Comparison of ENCODE assay signal across 10 cellular contexts in the genomic region with DNA sequence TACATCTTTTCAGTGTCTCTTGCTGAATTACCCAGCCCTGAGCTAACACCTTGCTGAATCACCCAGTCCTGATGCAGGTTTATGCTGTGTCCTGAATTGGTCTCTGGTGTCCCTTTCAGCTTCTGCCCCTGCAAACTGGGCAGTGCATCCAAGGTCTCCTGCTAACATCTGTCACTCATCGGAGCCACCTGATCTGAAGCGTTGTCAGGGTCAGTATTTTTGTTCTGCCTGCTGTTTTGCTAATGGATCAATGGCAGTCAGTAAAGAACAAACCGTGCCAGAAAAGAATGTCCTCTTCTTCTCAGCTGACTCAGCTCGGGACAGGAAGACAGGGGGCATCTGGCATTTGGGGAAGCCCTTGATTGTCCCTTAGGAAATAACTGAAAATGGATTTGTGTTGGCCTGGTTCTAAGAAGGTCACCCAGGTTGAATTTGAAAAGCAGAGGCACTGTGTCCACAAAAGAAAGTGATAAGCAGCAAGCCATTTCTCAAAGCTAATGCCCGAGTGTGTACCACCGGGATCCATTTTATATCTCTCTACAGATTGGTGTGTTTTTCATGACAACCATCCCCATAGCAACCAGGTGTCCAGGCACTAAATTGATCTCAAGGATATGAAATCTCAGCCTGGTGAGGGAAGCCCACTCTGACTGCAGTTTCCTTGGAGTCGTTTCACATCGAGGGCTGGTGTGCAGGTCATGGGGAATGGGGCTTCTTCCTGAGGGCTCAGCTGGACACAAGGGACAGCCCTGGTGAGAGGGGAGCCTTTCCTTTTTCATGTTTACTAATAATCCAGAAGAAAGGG.
A peak's percentile ranks its signal among the peaks of the same experiment; 100 is the strongest.
DNase-seq lines count a peak whose midpoint lies in the region; ATAC-seq and TF ChIP-seq lines count a peak whose summit lies in the region.
"Had no signal": no experiment of that assay in that cellular context is flagged by ENCODE, and none has a peak within 500 bp of the region (broad histone marks: within the 10 kb centered on the region; RNA-seq: fewer than 3 reads in every experiment).

No MANE protein-coding gene starts in this region.

- in situ Hi-C loops in IMR-90 (cut with MboI; ENCODE audit: low sequenced_read_pairs): loop anchor here (5.0 to 10.0 kb wide), 3 partner anchors 107 to 255 kb away; a partner anchor contains a TSS

- no peak for DNase-seq in IMR-90
- DNase-seq in body of pancreas: peak in 3 of 4 donors; percentile 35 to 58 (median 38)
- no peak for DNase-seq in mesothelial cell of epicardium (ENCODE audit: low spot score in 2 of 2, unreplicated experiment in 2 of 2)
- no peak for DNase-seq in T-helper 1 cell
- DNase-seq in foreskin melanocyte: no peak
- DNase-seq: activated gamma-delta T cell; effector CD4-positive, alpha-beta T cell; NCI-H1105 treated with DMSO at 0.1 percent for 48 hours had no signal

- CTCF ChIA-PET in IMR-90 (lab: Yijun Ruan, JAX): no interaction called here

- 60% methylated on average over 1 of the region's 8 CpGs; no CpG with 5 or more reads in 1 of the 2 experiments for WGBS in IMR-90 (ENCODE audit: extremely low coverage in 2 of 2, insufficient read length in 1 of 2), 2 experiments
- WGBS in body of pancreas, 2 donors: 21 to 28% methylated on average over 8 of the region's 8 CpGs

- no peak for TF ChIP-seq POLR2A in IMR-90 (IDR thresholded peaks at IDR 0.05; ENCODE audit: low read depth, low read length)
- no peak for TF ChIP-seq POLR2A in body of pancreas (IDR thresholded peaks at IDR 0.05)

- H3K4me3 ChIP-seq in IMR-90 (ENCODE audit: insufficient read depth, low read depth, low read length): no peak overlapping the region
- H3K4me3 ChIP-seq in body of pancreas: no peak overlapping the region
- H3K4me3 ChIP-seq in subcutaneous abdominal adipose tissue (ENCODE audit: low read depth in 1 of 5, low read length in 5 of 5): no peak overlapping the region

- H3K36me3 ChIP-seq in IMR-90 (ENCODE audit: control insufficient read depth, insufficient read depth, low read length) (no peaks in the 10 kb centered on the region), body of pancreas (replicated peaks in 1 of 2; ENCODE audit: insufficient read depth in 1 of 2, low read depth in 2 of 2) (no peaks in the 10 kb centered on the region), subcutaneous abdominal adipose tissue (ENCODE audit: control insufficient read depth in 5 of 5, insufficient read depth in 5 of 5, low read length in 5 of 5) (no peaks in the 10 kb centered on the region)

- H3K9me1 ChIP-seq in IMR-90 (ENCODE audit: insufficient read depth, low read length): peaks cover 14% of the 10 kb centered on the region

- H2BK120ac ChIP-seq in IMR-90 (ENCODE audit: low read depth, low read length): peak overlapping the region; percentile 7; the same call in 1 of the 2 replicates

- no peaks in the 10 kb centered on the region for H3K27me3 Mint-ChIP-seq in mesothelial cell of epicardium (ENCODE audit: low read depth)

- dilution Hi-C loops in IMR-90 (cut with HindIII; ENCODE audit: low sequenced_read_pairs, unreplicated experiment): no loop called here

- H3K14ac ChIP-seq in IMR-90 (replicated peaks; ENCODE audit: low read depth, low read length): peak overlapping the region; percentile 33; the same call in 1 of the 2 replicates

- H2AFZ ChIP-seq in IMR-90 (replicated peaks; ENCODE audit: low read length, poor library complexity): no peak overlapping the region

- H2AK9ac ChIP-seq in IMR-90 (replicated peaks; ENCODE audit: low read depth, low read length, poor library complexity): no peak overlapping the region

- H3K4me2 ChIP-seq in IMR-90 (ENCODE audit: low read depth, low read length): no peak overlapping the region

- H3K4me1 ChIP-seq in IMR-90 (ENCODE audit: control insufficient read depth, insufficient read depth, low read length): peaks cover 31% of the 10 kb centered on the region
- H3K4me1 ChIP-seq in body of pancreas: peaks cover 87% of the 10 kb centered on the region
- H3K4me1 ChIP-seq in subcutaneous abdominal adipose tissue (ENCODE audit: control insufficient read depth in 5 of 5, insufficient read depth in 5 of 5, low read length in 5 of 5): peaks cover 53 to 94% (median 86%) of the 10 kb centered on the region in 5 donors

- H2AK5ac ChIP-seq in IMR-90 (ENCODE audit: low read depth, low read length): peak overlapping the region; percentile 35

- H4K20me1 ChIP-seq in IMR-90 (ENCODE audit: insufficient read depth, low read length): no peaks in the 10 kb centered on the region

- H3K9me3 ChIP-seq in IMR-90 (ENCODE audit: control insufficient read depth, insufficient read depth, low read length) (no peaks in the 10 kb centered on the region), body of pancreas (no peaks in the 10 kb centered on the region), subcutaneous abdominal adipose tissue (ENCODE audit: control insufficient read depth in 5 of 5, low read length in 5 of 5) (no peaks in the 10 kb centered on the region)

- no peaks in the 10 kb centered on the region for H3K9me3 Mint-ChIP-seq in mesothelial cell of epicardium

- H3K4me1 Mint-ChIP-seq in mesothelial cell of epicardium: peaks cover 94% of the 10 kb centered on the region

- H3K27ac ChIP-seq in IMR-90 (ENCODE audit: insufficient read depth, low read length): no peak overlapping the region
- H3K27ac ChIP-seq in body of pancreas: peak overlapping the region; percentile 56 to 98 (median 96)
- H3K27ac ChIP-seq in subcutaneous abdominal adipose tissue (ENCODE audit: low read depth, low read length): peak overlapping the region; percentile 94

- peak overlapping the region; percentile 53 for H2BK20ac ChIP-seq in IMR-90 (ENCODE audit: low read depth, low read length)

- POLR2A ChIA-PET in IMR-90 (lab: Charles Lee; ENCODE audit: unreplicated experiment): no interaction called here

- H3K9ac ChIP-seq in IMR-90 (ENCODE audit: low read depth, low read length): no peak overlapping the region
- peak overlapping the region in 2 of 5 donors; percentile 8 to 25 for H3K9ac ChIP-seq in subcutaneous abdominal adipose tissue (ENCODE audit: low read length in 5 of 5)

- no TSS peak for BruUV-seq in IMR-90 (replicated peaks; lab: Mats Ljungman, UMichigan)

- peak overlapping the region in 1 of 2 experiments; percentile 14; a peak in 2 of 4 replicates for H4K8ac ChIP-seq in IMR-90 (ENCODE audit: low read depth in 2 of 2, low read length in 2 of 2)

- H3K27me3 ChIP-seq in IMR-90 (ENCODE audit: control insufficient read depth, insufficient read depth, low read length) (no peaks in the 10 kb centered on the region), body of pancreas (no peaks in the 10 kb centered on the region), subcutaneous abdominal adipose tissue (ENCODE audit: control insufficient read depth in 5 of 5, insufficient read depth in 4 of 5, low read length in 5 of 5) (no peaks in the 10 kb centered on the region)

- no peak overlapping the region for H3K18ac ChIP-seq in IMR-90 (ENCODE audit: low read depth, low read length)

- H3K27ac Mint-ChIP-seq in mesothelial cell of epicardium: peak overlapping the region; percentile 99

- H3K79me1 ChIP-seq in IMR-90 (ENCODE audit: low read depth in 1 of 2, low read length in 2 of 2): peaks cover 0 to 8% of the 10 kb centered on the region in 2 experiments; a peak in 2 of 4 replicates

- no peak for ATAC-seq in IMR-90 (ENCODE audit: low read depth)
- ATAC-seq in body of pancreas: no peak
- no peak for ATAC-seq in HG02571 (IDR thresholded peaks at IDR 0.05; ENCODE audit: unreplicated experiment)

- H3K4ac ChIP-seq in IMR-90 (ENCODE audit: low read depth, low read length): peak overlapping the region; percentile 86

- H3K56ac ChIP-seq in IMR-90 (ENCODE audit: extremely low read depth, insufficient read depth, low read length): no peak overlapping the region

- H4K91ac ChIP-seq in IMR-90 (ENCODE audit: insufficient read depth, low read depth, low read length): peak overlapping the region; percentile 48; the same call in 1 of the 2 replicates

- H2BK5ac ChIP-seq in IMR-90 (ENCODE audit: low read depth, low read length, poor library complexity, severe bottlenecking): no peak overlapping the region

- no peak overlapping the region for H3K4me3 Mint-ChIP-seq in mesothelial cell of epicardium

- no peak for TF ChIP-seq CTCF in IMR-90 (conservative IDR thresholded peaks at IDR 0.05; ENCODE audit: low read depth, low read length)
- TF ChIP-seq CTCF in body of pancreas (IDR thresholded peaks at IDR 0.05): peak in 2 of 7 experiments; percentile 3 to 6
- TF ChIP-seq CTCF in mesothelial cell of epicardium (IDR thresholded peaks at IDR 0.05; ENCODE audit: unreplicated experiment): no peak

- H2BK15ac ChIP-seq in IMR-90 (ENCODE audit: low read depth, low read length): peak overlapping the region; percentile 14; the same call in 1 of the 3 replicates

- peak overlapping the region; percentile 11; the same call in 1 of the 2 replicates for H4K5ac ChIP-seq in IMR-90 (ENCODE audit: low read depth, low read length)

- intact Hi-C loops in IMR-90 (cut with micrococcal nuclease): no loop called here
- intact Hi-C loops in body of pancreas (cut with DNase I): loop anchor here (5.0 kb wide), 1 partner anchor 37 kb away; no protein-coding TSS in a partner anchor

- H3K23ac ChIP-seq in IMR-90 (ENCODE audit: low read depth, low read length): no peak overlapping the region

- H3K36me3 Mint-ChIP-seq in mesothelial cell of epicardium: no peaks in the 10 kb centered on the region

- TF ChIP-seq RAD21 in IMR-90 (IDR thresholded peaks at IDR 0.05; ENCODE audit: low read length): no peak

TF ChIP-seq in IMR-90, 13 proteins besides CTCF, POLR2A, EP300 and RAD21 (continues in another document):
- no peak for TF ChIP-seq MXI1 (IDR thresholded peaks at IDR 0.05; ENCODE audit: borderline replicate concordance, low read depth, low read length)
- TF ChIP-seq, protein P1, sequence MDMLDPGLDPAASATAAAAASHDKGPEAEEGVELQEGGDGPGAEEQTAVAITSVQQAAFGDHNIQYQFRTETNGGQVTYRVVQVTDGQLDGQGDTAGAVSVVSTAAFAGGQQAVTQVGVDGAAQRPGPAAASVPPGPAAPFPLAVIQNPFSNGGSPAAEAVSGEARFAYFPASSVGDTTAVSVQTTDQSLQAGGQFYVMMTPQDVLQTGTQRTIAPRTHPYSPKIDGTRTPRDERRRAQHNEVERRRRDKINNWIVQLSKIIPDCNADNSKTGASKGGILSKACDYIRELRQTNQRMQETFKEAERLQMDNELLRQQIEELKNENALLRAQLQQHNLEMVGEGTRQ (IDR thresholded peaks at IDR 0.05; ENCODE audit: low read depth, low read length): no peak
- TF ChIP-seq CHD1 (IDR thresholded peaks at IDR 0.05; ENCODE audit: low read depth, low read length): no peak
- TF ChIP-seq RCOR1 (IDR thresholded peaks at IDR 0.05; ENCODE audit: insufficient replicate concordance, low read length): no peak
- TF ChIP-seq NFE2L2 (IDR thresholded peaks at IDR 0.05; ENCODE audit: low read depth, low read length): no peak
- no peak for TF ChIP-seq MAZ (IDR thresholded peaks at IDR 0.05; ENCODE audit: borderline replicate concordance, low read depth, low read length)
- TF ChIP-seq FOS (IDR thresholded peaks at IDR 0.05; ENCODE audit: low read depth, low read length): no peak

Comparison
In these comparisons a context has a peak if more than half of its experiments do, and no peak if none do; other contexts are left out.
1. DNase-seq: peak in body of pancreas (3 of 4); none in IMR-90 (single experiment), mesothelial cell of epicardium (0 of 2), T-helper 1 cell (0 of 5) and foreskin melanocyte (single experiment).